ENCODE assay signal across 18 cellular contexts in genomic region chr2:215411941-215412743, GRCh38.
"Had no signal": no experiment of that assay in that cellular context is flagged by ENCODE, and none has a peak within 500 bp of the region (broad histone marks: within the 10 kb centered on the region; RNA-seq: fewer than 3 reads in every experiment).

No MANE protein-coding gene starts in this region.

- H3K27me3 Mint-ChIP-seq: progenitor cell of endocrine pancreas had no signal

- H3K4me3 Mint-ChIP-seq: activated CD4-positive, alpha-beta T cell treated with anti-CD3 and anti-CD28 coated beads, Interleukin-2, amount 10 ng/mL, durations not matched to agents 7 days and 5 days; activated naive CD4-positive, alpha-beta T cell treated with anti-CD3 and anti-CD28 coated beads, Interleukin-2, amount 10 ng/mL, durations not matched to agents 7 days and 5 days; activated naive CD8-positive, alpha-beta T cell treated with anti-CD3 and anti-CD28 coated beads, Interleukin-2, amount 50 U/mL, for 24 hours; effector memory CD8-positive, alpha-beta T cell had no signal

- H3K9me3 Mint-ChIP-seq: activated CD4-positive, alpha-beta T cell treated with anti-CD3 and anti-CD28 coated beads, Interleukin-2, amount 10 ng/mL, durations not matched to agents 7 days and 5 days; activated naive CD4-positive, alpha-beta T cell treated with anti-CD3 and anti-CD28 coated beads, Interleukin-2, amount 10 ng/mL, durations not matched to agents 7 days and 5 days; activated naive CD8-positive, alpha-beta T cell treated with anti-CD3 and anti-CD28 coated beads, Interleukin-2, amount 50 U/mL, for 24 hours; effector memory CD8-positive, alpha-beta T cell had no signal

- H3K9me3 ChIP-seq: breast epithelium, left ventricle myocardium inferior had no signal

- H3K4me3 ChIP-seq: breast epithelium, left ventricle myocardium inferior, skin epidermis had no signal

- ATAC-seq: activated naive CD8-positive, alpha-beta T cell treated with anti-CD3 and anti-CD28 coated beads, Interleukin-2, amount 50 U/mL, for 24 hours; effector memory CD8-positive, alpha-beta T cell had no signal

- H3K36me3 ChIP-seq: breast epithelium had no signal

- DNase-seq: activated CD4-positive, alpha-beta T cell treated with anti-CD3 and anti-CD28 coated beads, Interleukin-2, amount 10 ng/mL, durations not matched to agents 7 days and 5 days; activated CD8-positive, alpha-beta memory T cell treated with anti-CD3 and anti-CD28 coated beads, Interleukin-2, amount 50 U/mL, for 4 hours; activated effector memory CD4-positive, alpha-beta T cell treated with Interleukin-2 at 50 U/mL for 16 hours; activated naive CD4-positive, alpha-beta T cell treated with anti-CD3 and anti-CD28 coated beads, Interleukin-2, amount 10 ng/mL, durations not matched to agents 7 days and 5 days; activated naive CD8-positive, alpha-beta T cell treated with anti-CD3 and anti-CD28 coated beads, Interleukin-2, amount 50 U/mL, for 24 hours; activated T-cell treated with anti-CD3 and anti-CD28 coated beads, Interleukin-2, amount 50 U/mL, for 48 hours; anterior cingulate cortex; cerebellar nuclear complex; dermis blood vessel endothelial cell; effector memory CD8-positive, alpha-beta T cell; head of caudate nucleus; left ventricle myocardium inferior; occipital lobe; stimulated activated CD4-positive, alpha-beta T cell treated with anti-CD3 and anti-CD28 coated beads, Interleukin-4, amount 100 ng/mL, for 1 hour; T1000 had no signal

- H3K4me1 Mint-ChIP-seq: activated naive CD4-positive, alpha-beta T cell treated with anti-CD3 and anti-CD28 coated beads, Interleukin-2, amount 10 ng/mL, durations not matched to agents 7 days and 5 days had no signal

- H3K27me3 ChIP-seq: breast epithelium had no signal

- H3K27ac Mint-ChIP-seq: activated CD4-positive, alpha-beta T cell treated with anti-CD3 and anti-CD28 coated beads, Interleukin-2, amount 10 ng/mL, durations not matched to agents 7 days and 5 days; activated naive CD4-positive, alpha-beta T cell treated with anti-CD3 and anti-CD28 coated beads, Interleukin-2, amount 10 ng/mL, durations not matched to agents 7 days and 5 days; activated naive CD8-positive, alpha-beta T cell treated with anti-CD3 and anti-CD28 coated beads, Interleukin-2, amount 50 U/mL, for 24 hours; effector memory CD8-positive, alpha-beta T cell; progenitor cell of endocrine pancreas had no signal

- H3K4me1 ChIP-seq: breast epithelium, left ventricle myocardium inferior had no signal

- H3K27ac ChIP-seq: breast epithelium, left ventricle myocardium inferior, skin epidermis had no signal

- H3K36me3 Mint-ChIP-seq: activated naive CD4-positive, alpha-beta T cell treated with anti-CD3 and anti-CD28 coated beads, Interleukin-2, amount 10 ng/mL, durations not matched to agents 7 days and 5 days had no signal
